Comparison of ENCODE assay signal across 15 cellular contexts in the genomic region with DNA sequence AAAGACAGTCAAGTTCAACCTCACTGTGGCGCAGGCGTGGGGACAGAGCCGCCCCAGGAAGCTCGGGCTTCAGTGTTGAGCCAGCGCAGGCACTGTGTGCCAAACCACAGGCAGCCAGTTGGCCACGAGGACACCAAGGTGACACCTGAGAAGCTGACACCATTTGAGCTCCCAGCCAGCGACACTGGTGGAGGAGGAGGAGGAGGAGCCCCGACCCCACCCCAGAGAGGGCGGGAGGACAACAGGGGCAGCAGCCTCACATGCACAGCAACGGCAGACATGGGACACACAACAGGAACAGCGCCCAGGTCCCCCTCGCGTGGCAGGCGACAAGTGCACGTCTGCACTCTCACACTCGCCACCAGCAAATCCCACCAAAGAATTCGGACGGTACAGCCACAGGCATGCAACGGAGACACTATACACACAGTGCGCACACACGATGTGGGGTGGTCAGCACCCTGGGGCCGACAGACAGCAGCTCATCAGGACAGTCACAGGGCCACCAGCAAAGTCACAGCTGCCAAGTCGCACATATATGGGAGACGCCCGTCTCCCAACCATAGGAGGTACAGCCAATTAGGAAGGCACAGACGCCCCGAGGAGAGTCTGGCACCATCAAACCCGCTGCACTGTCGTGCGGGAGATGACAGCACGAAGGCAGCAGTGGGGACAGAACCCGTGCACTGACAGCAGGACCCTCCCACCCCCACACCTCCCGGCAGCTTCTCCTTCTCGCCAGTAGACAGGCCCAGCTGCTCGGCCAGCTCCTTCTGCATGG. TPM values are rescaled to one million over a fixed set of nuclear protein-coding genes. Genes with fewer than 3 reads are reported as not detected.
A peak's percentile ranks its signal among the peaks of the same experiment; 100 is the strongest.
DNase-seq lines count a peak whose midpoint lies in the region; ATAC-seq, FAIRE-seq and TF ChIP-seq lines count a peak whose summit lies in the region.
"Had no signal": no experiment of that assay in that cellular context is flagged by ENCODE, and none has a peak within 500 bp of the region (broad histone marks: within the 10 kb centered on the region; RNA-seq: fewer than 3 reads in every experiment).

No MANE protein-coding gene starts in this region.

- H3K4me3 ChIP-seq in astrocyte (ENCODE audit: insufficient read depth, low read depth, low read length) (no peak overlapping the region), psoas muscle (peak overlapping the region; percentile 13)

- H3K79me2 ChIP-seq in astrocyte (ENCODE audit: insufficient read depth, low read length): peaks cover 36% of the 10 kb centered on the region

- ATAC-seq in psoas muscle: peak; percentile 69 to 80 (median 72)
- ATAC-seq: foreskin keratinocyte, Panc1 had no signal

- no peaks in the 10 kb centered on the region for H3K27me3 Mint-ChIP-seq in T-helper 2 cell treated with Interferon-gamma antibody and Interleukin-4, amounts not matched to agents 5 μg/mL and 100 μg/mL, for 36 hours (ENCODE audit: low read depth)
- H3K27me3 Mint-ChIP-seq in astrocyte (ENCODE audit: low read depth, unreplicated experiment): no peaks in the 10 kb centered on the region

- peak overlapping the region; percentile 62 for H3K27ac Mint-ChIP-seq in T-helper 2 cell treated with Interferon-gamma antibody and Interleukin-4, amounts not matched to agents 5 μg/mL and 100 μg/mL, for 36 hours
- peak overlapping the region; percentile 71 for H3K27ac Mint-ChIP-seq in astrocyte (ENCODE audit: unreplicated experiment)

- no peak for FAIRE-seq in astrocyte (lab: Jason Lieb, UNC)

- peaks cover 24% of the 10 kb centered on the region for H3K4me1 Mint-ChIP-seq in T-helper 2 cell treated with Interferon-gamma antibody and Interleukin-4, amounts not matched to agents 5 μg/mL and 100 μg/mL, for 36 hours (ENCODE audit: low read depth)
- peaks cover 10% of the 10 kb centered on the region for H3K4me1 Mint-ChIP-seq in astrocyte (ENCODE audit: low read depth, unreplicated experiment)

- peak; percentile 42 for TF ChIP-seq POLR2A in GM19193 (IDR thresholded peaks at IDR 0.05; ENCODE audit: extremely low read depth, insufficient read depth, insufficient read length)

- intact Hi-C loops in psoas muscle (cut with DNase I): loop anchor here in 1 of 2 donors (5.0 to 10.0 kb wide), 2 partner anchors 136 to 279 kb away; a partner anchor contains a TSS

- H3K36me3 ChIP-seq in astrocyte (ENCODE audit: insufficient read depth, low read length) (peaks cover 3% of the 10 kb centered on the region), psoas muscle (ENCODE audit: insufficient read depth in 1 of 2, low read depth in 1 of 2) (peaks cover 4 to 51% of the 10 kb centered on the region in 2 donors)

- H3K9me3 Mint-ChIP-seq in T-helper 2 cell treated with Interferon-gamma antibody and Interleukin-4, amounts not matched to agents 5 μg/mL and 100 μg/mL, for 36 hours: no peaks in the 10 kb centered on the region
- no peaks in the 10 kb centered on the region for H3K9me3 Mint-ChIP-seq in astrocyte (ENCODE audit: unreplicated experiment)
- H3K9me3 Mint-ChIP-seq: H9 had no signal

- H3K9ac ChIP-seq in astrocyte (ENCODE audit: low read length): no peak overlapping the region
- H3K9ac ChIP-seq: parathyroid adenoma had no signal

- H3K36me3 Mint-ChIP-seq in T-helper 2 cell treated with Interferon-gamma antibody and Interleukin-4, amounts not matched to agents 5 μg/mL and 100 μg/mL, for 36 hours (ENCODE audit: low read depth): peaks cover 41% of the 10 kb centered on the region
- peaks cover 10% of the 10 kb centered on the region for H3K36me3 Mint-ChIP-seq in astrocyte (ENCODE audit: low read depth, unreplicated experiment)

- peak overlapping the region; percentile 24 for H3K4me3 Mint-ChIP-seq in T-helper 2 cell treated with Interferon-gamma antibody and Interleukin-4, amounts not matched to agents 5 μg/mL and 100 μg/mL, for 36 hours
- no peak overlapping the region for H3K4me3 Mint-ChIP-seq in astrocyte (ENCODE audit: unreplicated experiment)

- H4K20me1 ChIP-seq in astrocyte (ENCODE audit: insufficient read depth, low read length): peaks cover 66% of the 10 kb centered on the region

- H3K4me2 ChIP-seq in astrocyte (ENCODE audit: low read length): no peak overlapping the region

- H3K27me3 ChIP-seq in astrocyte (ENCODE audit: insufficient read depth, low read length): no peaks in the 10 kb centered on the region
- no peaks in the 10 kb centered on the region for H3K27me3 ChIP-seq in psoas muscle (ENCODE audit: insufficient read depth in 3 of 3, low read length in 2 of 3)
- H3K27me3 ChIP-seq: foreskin keratinocyte had no signal

- TF ChIP-seq CTCF in astrocyte (IDR thresholded peaks at IDR 0.05; ENCODE audit: insufficient read depth, low read depth, low read length) (no peak), psoas muscle (IDR thresholded peaks at IDR 0.05) (no peak)

- no peaks in the 10 kb centered on the region for H3K9me3 ChIP-seq in astrocyte (ENCODE audit: insufficient read depth, low read depth, low read length)
- no peaks in the 10 kb centered on the region for H3K9me3 ChIP-seq in psoas muscle

- DNase-seq in T-helper 2 cell treated with Interferon-gamma antibody and Interleukin-4, amounts not matched to agents 5 μg/mL and 100 μg/mL, for 36 hours (ENCODE audit: low spot score): no peak
- DNase-seq in T-helper 2 cell (no peak), astrocyte (ENCODE audit: low read depth) (no peak), psoas muscle (peak; percentile 69 to 87), NCI-H1694 treated with DMSO at 0.1 percent for 48 hours (lab: John Stamatoyannopoulos, UW) (no peak), COLO829 (ENCODE audit: low spot score) (no peak)
- DNase-seq in central memory CD4-positive, alpha-beta T cell: no peak
- DNase-seq: foreskin keratinocyte; GDM1; H9; NCI-H2029 treated with DMSO at 0.1 percent for 48 hours; stimulated activated CD4-positive, alpha-beta T cell treated with anti-CD3 and anti-CD28 coated beads, Interleukin-2, amount 100 ng/mL, for 48 hours had no signal

- H3K4me1 ChIP-seq in astrocyte (ENCODE audit: insufficient read depth, low read length) (peaks cover 16% of the 10 kb centered on the region), psoas muscle (peaks cover 28% of the 10 kb centered on the region)
- H3K4me1 ChIP-seq: parathyroid adenoma had no signal

- 58 to 73% (median 64%) methylated on average over 35 of the region's 35 CpGs for WGBS in psoas muscle, 3 donors

- H2AFZ ChIP-seq in astrocyte (ENCODE audit: low read depth, low read length): no peak overlapping the region
- H2AFZ ChIP-seq: parathyroid adenoma had no signal

- H3K27ac ChIP-seq in astrocyte (ENCODE audit: low read depth, low read length) (no peak overlapping the region), psoas muscle (peak overlapping the region; percentile 68)
- H3K27ac ChIP-seq: foreskin keratinocyte, parathyroid adenoma had no signal

RNA-seq across cellular contexts. Expression of a gene that starts 3.4 kb away (rescaled TPM):
- total RNA-seq in astrocyte: 207 and 215 TPM in 2 replicates
- total RNA-seq in psoas muscle: 100 to 1,000 TPM; 278 to 337 (median 305) TPM
- polyA plus RNA-seq in psoas muscle: 100 to 1,000 TPM; 257 to 358 (median 311) TPM

RNA-seq across cellular contexts. Expression of a gene that starts 4.8 kb away (rescaled TPM):
- total RNA-seq in astrocyte (19.3 and 22.8 TPM in 2 replicates), psoas muscle (10 to 100 TPM; 11.0 to 18.5 (median 14.6) TPM)
- 10 to 100 TPM in 1 of 3 donors, 1 to 10 TPM in 2; 4.0 to 15.7 (median 6.0) TPM for polyA plus RNA-seq in psoas muscle

RNA-seq across cellular contexts. Expression of a gene that starts 10.1 kb away (rescaled TPM):
- total RNA-seq in astrocyte (54.2 and 55.6 TPM in 2 replicates), psoas muscle (10 to 100 TPM; 29.3 to 70.6 (median 59.1) TPM)
- polyA plus RNA-seq in psoas muscle: 10 to 100 TPM; 48.4 to 93.4 (median 60.8) TPM

RNA-seq across cellular contexts. Expression of a gene that starts 13.8 kb away (rescaled TPM):
- 0.24 TPM in 1 of 2 replicates, not detected in the other for total RNA-seq in astrocyte
- not detected for total RNA-seq in psoas muscle
- under 1 TPM in 2 of 3 donors, not detected in 1; 0.18 to 0.20 TPM for polyA plus RNA-seq in psoas muscle

RNA-seq across cellular contexts. Expression of a gene that starts 30.2 kb away (rescaled TPM):
- total RNA-seq in astrocyte (73.5 and 86.8 TPM in 2 replicates), psoas muscle (1 to 10 TPM; 2.9 to 5.7 (median 4.0) TPM)
- 1 to 10 TPM; 3.1 to 4.3 (median 3.4) TPM for polyA plus RNA-seq in psoas muscle

Comparison
In these comparisons a context has a peak if more than half of its experiments do, and no peak if none do; other contexts are left out.
1. DNase-seq: peak in psoas muscle (2 of 2); none in T-helper 2 cell treated with Interferon-gamma antibody and Interleukin-4, amounts not matched to agents 5 μg/mL and 100 μg/mL, for 36 hours (single experiment), T-helper 2 cell (0 of 5), astrocyte (single experiment), central memory CD4-positive, alpha-beta T cell (single experiment), NCI-H1694 treated with DMSO at 0.1 percent for 48 hours (single experiment) and COLO829 (single experiment).